In genomic region chr11:111631666-111632039, GRCh38 we compare ENCODE assay signal across 11 cellular contexts. TPM values are rescaled to one million over a fixed set of nuclear protein-coding genes. Genes with fewer than 3 reads are reported as not detected.
DNase-seq lines count a peak whose midpoint lies in the region; ATAC-seq and TF ChIP-seq lines count a peak whose summit lies in the region.
"Had no signal": no experiment of that assay in that cellular context is flagged by ENCODE, and none has a peak within 500 bp of the region (broad histone marks: within the 10 kb centered on the region; RNA-seq: fewer than 3 reads in every experiment).

No MANE protein-coding gene starts in this region.

- DNase-seq in AG04450 (ENCODE audit: low read depth, low spot score) (peak; percentile 53), GM23248 (peak; percentile 89), SW480 (ENCODE audit: low spot score) (peak; percentile 35), foreskin fibroblast (peak; percentile 81 to 92), HT-29 (ENCODE audit: low spot score) (no peak), activated T-cell treated with anti-CD3 and anti-CD28 coated beads for 4 hours (no peak), right atrium auricular region (ENCODE audit: low spot score) (no peak)
- DNase-seq: NCI-H2227 treated with DMSO at 0.1 percent for 48 hours, ovary, WERI-Rb-1 had no signal

- H3K4me1 ChIP-seq in GM23248 (ENCODE audit: insufficient read depth) (peaks cover 70% of the 10 kb centered on the region), right atrium auricular region (peaks cover 0 to 43% of the 10 kb centered on the region in 2 donors)

- H3K27me3 ChIP-seq in AG04450 (ENCODE audit: control insufficient read depth, insufficient read depth, low read length) (no peaks in the 10 kb centered on the region), GM23248 (replicated peaks; ENCODE audit: insufficient read depth) (no peaks in the 10 kb centered on the region), right atrium auricular region (no peaks in the 10 kb centered on the region)
- H3K27me3 ChIP-seq: ovary had no signal

- 15 to 16% methylated on average over 3 of the region's 3 CpGs for WGBS in GM23248 (ENCODE audit: low coverage in 1 of 2, low lambda C conversion rate in 2 of 2, missing lambda C conversion rate in 2 of 2), 2 experiments

- H3K4me3 ChIP-seq in AG04450 (ENCODE audit: low read depth, low read length) (no peak overlapping the region), GM23248 (peak overlapping the region; percentile 27; the same call in 1 of the 2 replicates), foreskin fibroblast (ENCODE audit: low read depth in 1 of 2, low read length in 2 of 2) (no peak overlapping the region), right atrium auricular region (no peak overlapping the region)
- H3K4me3 ChIP-seq: ovary had no signal

- no peak overlapping the region for H3K27ac ChIP-seq in AG04450 (ENCODE audit: low read depth, low read length)
- H3K27ac ChIP-seq in GM23248, result peak overlapping the region; percentile 60
- peak overlapping the region in 1 of 2 donors; percentile 1 for H3K27ac ChIP-seq in right atrium auricular region
- H3K27ac ChIP-seq: ovary, WERI-Rb-1 had no signal

- TF ChIP-seq CTCF in AG04450 (IDR thresholded peaks at IDR 0.05; ENCODE audit: low read depth, low read length) (no peak), foreskin fibroblast (IDR thresholded peaks at IDR 0.05; ENCODE audit: low read depth, low read length) (no peak), right atrium auricular region (IDR thresholded peaks at IDR 0.05) (no peak)

- H2AFZ ChIP-seq in GM23248, result no peak overlapping the region

- CTCF ChIA-PET in AG04450 (lab: Charles Lee), result interaction anchor here (0.8 to 1.9 kb wide), 4 partner anchors 13 to 134 kb away, joined by 3 to 9 read pairs (median 3); partner anchors contain the start of gene PPP2R1B

- H3K9me3 ChIP-seq in AG04450 (ENCODE audit: control insufficient read depth, insufficient read depth, low read length) (no peaks in the 10 kb centered on the region), GM23248 (ENCODE audit: low read depth) (no peaks in the 10 kb centered on the region), right atrium auricular region (no peaks in the 10 kb centered on the region)
- H3K9me3 ChIP-seq: ovary had no signal

- no peaks in the 10 kb centered on the region for H3K9me2 ChIP-seq in GM23248 (ENCODE audit: insufficient read depth)

- in situ Hi-C loops in GM23248 (cut with MboI), result loop anchor here (10.0 kb wide), 1 partner anchor 57 kb away; no protein-coding TSS in a partner anchor

- H4K20me1 ChIP-seq in GM23248 (ENCODE audit: insufficient read depth), result no peaks in the 10 kb centered on the region

- peaks cover 77% of the 10 kb centered on the region for H3F3A ChIP-seq in GM23248 (ENCODE audit: insufficient read depth)

- H3K36me3 ChIP-seq in GM23248 (ENCODE audit: low read depth) (peaks cover 12% of the 10 kb centered on the region; the same call in 1 of the 2 replicates), right atrium auricular region (no peaks in the 10 kb centered on the region)
- H3K36me3 ChIP-seq: ovary had no signal

- H3K9ac ChIP-seq in GM23248, result no peak overlapping the region

- peak overlapping the region; percentile 73 for H3K4me2 ChIP-seq in GM23248 (ENCODE audit: unreplicated experiment)

- POLR2A ChIA-PET in AG04450 (lab: Yijun Ruan, JAX), result no interaction called here

- no peak for ATAC-seq in GM21423 (IDR thresholded peaks at IDR 0.05; ENCODE audit: unreplicated experiment)

- peaks cover 52% of the 10 kb centered on the region for H3K79me2 ChIP-seq in GM23248 (ENCODE audit: insufficient read depth)

RNA-seq across cellular contexts. Expression of gene SIK2, which starts 29.4 kb away (rescaled TPM):
- polyA plus RNA-seq in AG04450 (2011; rRNA removed), result 23.3 and 23.4 TPM in 2 replicates
- 33.5 and 38.3 TPM in 2 replicates for polyA minus RNA-seq in AG04450 (2011; rRNA and poly(A)+ RNA removed)
- 14.7 and 14.8 TPM in 2 replicates for total RNA-seq in GM23248 (2014; rRNA removed; shearing (Covaris generic))
- polyA plus RNA-seq in GM23248 (2016; fragmentation: Nextera tagmentation; extraction: Ambion mirVana), result 5.9 and 6.2 TPM in 2 replicates
- total RNA-seq in HT-29 (2014; rRNA removed; shearing (Covaris generic)), result 11.4 and 12.4 TPM in 2 replicates
- total RNA-seq in right atrium auricular region, result 10 to 100 TPM; 23.5 to 28.0 TPM

Comparison
In these comparisons a context has a peak if more than half of its experiments do, and no peak if none do; other contexts are left out.
1. DNase-seq: peak in AG04450 (single experiment), GM23248 (single experiment), SW480 (single experiment) and foreskin fibroblast (2 of 2); none in HT-29 (single experiment), activated T-cell treated with anti-CD3 and anti-CD28 coated beads for 4 hours (single experiment) and right atrium auricular region (single experiment).